Comparison of ENCODE assay signal across 8 cellular contexts in the genomic region with DNA sequence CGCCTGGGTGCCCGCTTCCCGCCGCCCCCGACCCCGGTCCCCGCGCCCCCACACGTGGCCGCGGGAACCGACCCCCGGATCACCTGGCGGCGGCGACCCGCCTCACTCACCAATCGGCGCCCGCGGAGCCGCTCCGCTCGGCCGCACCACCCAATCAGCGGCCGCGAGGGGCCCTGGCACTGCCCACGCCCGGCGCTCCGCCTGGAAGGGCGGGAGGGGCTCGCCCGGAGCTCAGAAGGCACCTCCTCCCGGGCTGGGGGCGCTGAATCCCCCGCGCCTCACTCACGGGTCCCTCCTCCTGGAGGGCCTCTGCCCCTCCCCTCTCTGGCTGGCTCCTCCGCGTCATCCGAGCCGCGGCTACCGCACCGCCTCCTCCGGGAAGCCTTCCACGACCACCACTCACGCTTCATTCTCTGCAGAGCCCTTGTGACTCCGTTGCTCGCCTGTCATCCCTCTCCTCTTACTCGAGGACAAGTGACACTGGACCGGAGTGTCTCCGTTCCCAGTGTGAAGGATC. TPM values are rescaled to one million over a fixed set of nuclear protein-coding genes. Genes with fewer than 3 reads are reported as not detected.
DNase-seq lines count a peak whose midpoint lies in the region; ATAC-seq and TF ChIP-seq lines count a peak whose summit lies in the region.

No MANE protein-coding gene starts in this region.

- CTCF ChIA-PET in CD8-positive, alpha-beta T cell (lab: Charles Lee): interaction anchor here (3.0 kb wide), 1 partner anchor 35 kb away, joined by 11 read pairs; no protein-coding TSS in a partner anchor

- H3K36me3 ChIP-seq in CD8-positive, alpha-beta T cell (ENCODE audit: insufficient read depth, low read length): no peaks in the 10 kb centered on the region

- no peak overlapping the region for H3K27ac Mint-ChIP-seq in CD8-positive, alpha-beta T cell
- peak overlapping the region; percentile 86 for H3K27ac Mint-ChIP-seq in central memory CD8-positive, alpha-beta T cell (ENCODE audit: low read depth)

- intact Hi-C loops in CD8-positive, alpha-beta T cell (cut with DNase I, micrococcal nuclease): loop anchor here in 1 of 2 experiments (1.0 kb wide), 1 partner anchor 36 kb away; no protein-coding TSS in a partner anchor

- no peaks in the 10 kb centered on the region for H3K27me3 ChIP-seq in CD8-positive, alpha-beta T cell (ENCODE audit: insufficient read depth, low read length)

- TF ChIP-seq CTCF in CD8-positive, alpha-beta T cell (IDR thresholded peaks at IDR 0.05): no peak
- no peak for TF ChIP-seq CTCF in WI38 (IDR thresholded peaks at IDR 0.05; ENCODE audit: low read depth, low read length)

- H3K27ac ChIP-seq in CD8-positive, alpha-beta T cell (ENCODE audit: low read depth, low read length): no peak overlapping the region

- no peaks in the 10 kb centered on the region for H3K9me3 ChIP-seq in CD8-positive, alpha-beta T cell (ENCODE audit: low read length)

- peak overlapping the region; percentile 78 for H3K4me3 Mint-ChIP-seq in CD8-positive, alpha-beta T cell
- peak overlapping the region; percentile 85 for H3K4me3 Mint-ChIP-seq in central memory CD8-positive, alpha-beta T cell

- ATAC-seq in CD8-positive, alpha-beta T cell: peak; percentile 69
- ATAC-seq in GM21723 (IDR thresholded peaks at IDR 0.05; ENCODE audit: unreplicated experiment): peak; percentile 50
- ATAC-seq in central memory CD8-positive, alpha-beta T cell (replicated peaks; ENCODE audit: extremely low read depth, poor library complexity, severe bottlenecking): peak; percentile 57
- no peak for ATAC-seq in HG03378 (IDR thresholded peaks at IDR 0.05; ENCODE audit: unreplicated experiment)

- no peaks in the 10 kb centered on the region for H3K9me3 Mint-ChIP-seq in CD8-positive, alpha-beta T cell
- H3K9me3 Mint-ChIP-seq in central memory CD8-positive, alpha-beta T cell: no peaks in the 10 kb centered on the region

- POLR2A ChIA-PET in CD8-positive, alpha-beta T cell (lab: Charles Lee): interaction anchor here (1.0 kb wide), 1 partner anchor 48 kb away, joined by 4 read pairs; no protein-coding TSS in a partner anchor

- peaks cover 3% of the 10 kb centered on the region for H3K36me3 Mint-ChIP-seq in CD8-positive, alpha-beta T cell
- peaks cover 2% of the 10 kb centered on the region for H3K36me3 Mint-ChIP-seq in central memory CD8-positive, alpha-beta T cell (ENCODE audit: insufficient read depth)

- peaks cover 21% of the 10 kb centered on the region for H3K27me3 Mint-ChIP-seq in CD8-positive, alpha-beta T cell (ENCODE audit: low read depth)
- H3K27me3 Mint-ChIP-seq in central memory CD8-positive, alpha-beta T cell: peaks cover 39% of the 10 kb centered on the region

- H3K4me3 ChIP-seq in CD8-positive, alpha-beta T cell (ENCODE audit: low read depth, low read length): peak overlapping the region; percentile 60
- H3K4me3 ChIP-seq in WI38 (ENCODE audit: low read depth, low read length): peak overlapping the region; percentile 65

- peaks cover 21% of the 10 kb centered on the region for H3K4me1 ChIP-seq in CD8-positive, alpha-beta T cell (ENCODE audit: insufficient read depth, low read length)

- DNase-seq in CD8-positive, alpha-beta T cell: peak in 6 of 7 experiments; percentile 36 to 66 (median 52)
- DNase-seq in NCI-H1105 (lab: John Stamatoyannopoulos, UW) (peak; percentile 79), kidney glomerular epithelial cell (lab: John Stamatoyannopoulos, UW) (peak; percentile 36)
- DNase-seq in central memory CD8-positive, alpha-beta T cell (ENCODE audit: low spot score in 2 of 2): no peak
- DNase-seq in stimulated activated CD4-positive, alpha-beta T cell treated with anti-CD3 and anti-CD28 coated beads, Interleukin-1b, Interleukin-23, amount 100 ng/mL, for 24 hours (ENCODE audit: low read depth in 4 of 4, low spot score in 1 of 4): peak in 3 of 4 experiments; percentile 29 to 50 (median 40)

- H3K4me1 Mint-ChIP-seq in CD8-positive, alpha-beta T cell (ENCODE audit: low read depth): peaks cover 23% of the 10 kb centered on the region
- H3K4me1 Mint-ChIP-seq in central memory CD8-positive, alpha-beta T cell: peaks cover 34% of the 10 kb centered on the region

RNA-seq across cellular contexts. Expression of gene SH2D5, which starts 0.4 kb away (rescaled TPM):
- total RNA-seq in CD8-positive, alpha-beta T cell: not detected

RNA-seq across cellular contexts. Expression of gene KIF17, which starts 14.3 kb away (rescaled TPM):
- not detected for total RNA-seq in CD8-positive, alpha-beta T cell

RNA-seq across cellular contexts. Expression of gene HP1BP3, which starts 55.0 kb away (rescaled TPM):
- 100 to 1,000 TPM; 171 to 172 TPM for total RNA-seq in CD8-positive, alpha-beta T cell

Comparison
In these comparisons a context has a peak if more than half of its experiments do, and no peak if none do; other contexts are left out.
1. DNase-seq: peak in CD8-positive, alpha-beta T cell (6 of 7), NCI-H1105 (single experiment), kidney glomerular epithelial cell (single experiment) and stimulated activated CD4-positive, alpha-beta T cell treated with anti-CD3 and anti-CD28 coated beads, Interleukin-1b, Interleukin-23, amount 100 ng/mL, for 24 hours (3 of 4); none in central memory CD8-positive, alpha-beta T cell (0 of 2).